ENCODE assay signal across 8 cellular contexts in the genomic region with DNA sequence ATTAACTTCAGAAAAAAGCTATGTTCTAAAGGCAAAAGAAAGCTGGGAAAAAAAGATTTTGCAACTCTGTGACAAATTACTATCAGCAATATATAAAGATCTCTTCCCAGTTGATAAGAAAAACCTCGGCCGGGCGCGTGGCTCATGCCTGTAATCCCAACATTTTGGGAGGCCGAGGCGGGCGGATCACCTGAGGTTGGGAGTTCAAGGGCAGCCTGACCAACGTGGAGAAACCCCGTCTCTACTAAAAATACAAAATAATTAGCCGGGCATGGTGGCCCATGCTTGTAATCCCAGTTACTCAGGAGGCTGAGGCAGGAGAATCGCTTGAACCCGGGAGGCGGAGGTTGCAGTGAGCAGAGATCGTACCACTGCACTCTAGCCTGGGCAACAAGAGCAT. TPM values are rescaled to one million over a fixed set of nuclear protein-coding genes. Genes with fewer than 3 reads are reported as not detected.
DNase-seq lines count a peak whose midpoint lies in the region; TF ChIP-seq lines count a peak whose summit lies in the region.
"Not testable (repeated sequence)": the region's sequence is repeated elsewhere in the genome, so short reads cannot be mapped to it uniquely, and the experiment has no call there.

No MANE protein-coding gene starts in this region.

- H4K20me1 ChIP-seq in neural progenitor cell (ENCODE audit: low read depth): peaks cover 26% of the 10 kb centered on the region

- peak overlapping the region; percentile 63 for H3K4me2 ChIP-seq in neural progenitor cell

- H3K9me3 Mint-ChIP-seq in CD8-positive, alpha-beta memory T cell; activated naive CD8-positive, alpha-beta T cell treated with anti-CD3 and anti-CD28 coated beads for 36 hours; endodermal cell; neural progenitor cell; type B pancreatic cell: not testable (repeated sequence)

- H3K4me1 ChIP-seq in CD8-positive, alpha-beta memory T cell (ENCODE audit: insufficient read depth, low read length): peaks cover 21% of the 10 kb centered on the region
- H3K4me1 ChIP-seq in endodermal cell (ENCODE audit: control insufficient read depth, insufficient read depth, low read length); iPS-20b (ENCODE audit: insufficient read depth, low read length): not testable (repeated sequence)
- peaks cover 18% of the 10 kb centered on the region for H3K4me1 ChIP-seq in neural progenitor cell

- peaks cover 0 to 23% (median 7%) of the 10 kb centered on the region in 3 donors for H3K36me3 Mint-ChIP-seq in CD8-positive, alpha-beta memory T cell
- H3K36me3 Mint-ChIP-seq in activated naive CD8-positive, alpha-beta T cell treated with anti-CD3 and anti-CD28 coated beads for 36 hours: peaks cover 26% of the 10 kb centered on the region
- H3K36me3 Mint-ChIP-seq in endodermal cell (ENCODE audit: low read depth); neural progenitor cell; type B pancreatic cell: not testable (repeated sequence)

- H3K27me3 Mint-ChIP-seq in CD8-positive, alpha-beta memory T cell; activated naive CD8-positive, alpha-beta T cell treated with anti-CD3 and anti-CD28 coated beads for 36 hours; endodermal cell (ENCODE audit: insufficient read depth); neural progenitor cell (ENCODE audit: insufficient read depth, low read depth); type B pancreatic cell: not testable (repeated sequence)

- H3K4me3 Mint-ChIP-seq in CD8-positive, alpha-beta memory T cell: peak overlapping the region in 6 of 7 donors; percentile 85 to 97 (median 88)
- peak overlapping the region; percentile 82 for H3K4me3 Mint-ChIP-seq in activated naive CD8-positive, alpha-beta T cell treated with anti-CD3 and anti-CD28 coated beads for 36 hours
- H3K4me3 Mint-ChIP-seq in endodermal cell: peak overlapping the region; percentile 84
- peak overlapping the region; percentile 83 for H3K4me3 Mint-ChIP-seq in neural progenitor cell
- H3K4me3 Mint-ChIP-seq in type B pancreatic cell: peak overlapping the region; percentile 84

- POLR2A ChIA-PET in CD8-positive, alpha-beta memory T cell (lab: Charles Lee): interaction anchor here (6.2 kb wide), 1 partner anchor 56 kb away, joined by 76 read pairs; no protein-coding TSS in a partner anchor

- not testable (repeated sequence) for H3K36me3 ChIP-seq in CD8-positive, alpha-beta memory T cell (ENCODE audit: insufficient read depth, low read length); iPS-20b (ENCODE audit: insufficient read depth, low read depth, low read length); neural progenitor cell
- peaks cover 18% of the 10 kb centered on the region for H3K36me3 ChIP-seq in endodermal cell (ENCODE audit: control insufficient read depth, insufficient read depth, low read length)

- not testable (repeated sequence) for H3K27me3 ChIP-seq in CD8-positive, alpha-beta memory T cell (ENCODE audit: insufficient read depth, low read length, poor library complexity, severe bottlenecking); endodermal cell (ENCODE audit: control insufficient read depth, insufficient read depth, low read length, poor library complexity, severe bottlenecking); iPS-20b (ENCODE audit: insufficient read depth, low read length); neural progenitor cell

- H3K9me3 ChIP-seq in CD8-positive, alpha-beta memory T cell (ENCODE audit: low read length); endodermal cell (ENCODE audit: control insufficient read depth, low read length); iPS-20b (ENCODE audit: insufficient read depth, low read depth, low read length); neural progenitor cell (ENCODE audit: low read depth): not testable (repeated sequence)

- H3K27ac ChIP-seq in CD8-positive, alpha-beta memory T cell (ENCODE audit: low read depth, low read length); endodermal cell (ENCODE audit: low read depth, low read length); iPS-20b (ENCODE audit: low read length); neural progenitor cell: not testable (repeated sequence)
- H3K27ac ChIP-seq in VCaP: peak overlapping the region; percentile 92; the same call in 1 of the 2 replicates

- peaks cover 34% of the 10 kb centered on the region for H3K79me2 ChIP-seq in neural progenitor cell (ENCODE audit: low read depth)

- WGBS in endodermal cell (ENCODE audit: insufficient coverage in 1 of 2, insufficient read length in 1 of 2), 2 experiments: 87 to 100% methylated on average over 1 to 13 of the region's 14 CpGs

- peaks cover 24 to 31% (median 26%) of the 10 kb centered on the region in 3 donors for H3K4me1 Mint-ChIP-seq in CD8-positive, alpha-beta memory T cell
- H3K4me1 Mint-ChIP-seq in activated naive CD8-positive, alpha-beta T cell treated with anti-CD3 and anti-CD28 coated beads for 36 hours: peaks cover 25% of the 10 kb centered on the region
- H3K4me1 Mint-ChIP-seq in endodermal cell: peaks cover 20% of the 10 kb centered on the region
- H3K4me1 Mint-ChIP-seq in neural progenitor cell: peaks cover 33% of the 10 kb centered on the region
- H3K4me1 Mint-ChIP-seq in type B pancreatic cell (ENCODE audit: unreplicated experiment): peaks cover 24% of the 10 kb centered on the region

- CTCF ChIA-PET in CD8-positive, alpha-beta memory T cell (lab: Charles Lee): interaction anchor here (1.4 to 6.2 kb wide), 3 partner anchors 9 to 54 kb away, joined by 4 to 44 read pairs (median 6); no protein-coding TSS in a partner anchor

- DNase-seq in CD8-positive, alpha-beta memory T cell; LNCaP clone FGC (ENCODE audit: low read depth); activated naive CD8-positive, alpha-beta T cell treated with anti-CD3 and anti-CD28 coated beads for 36 hours; endodermal cell; neural progenitor cell (ENCODE audit: low spot score); type B pancreatic cell (ENCODE audit: extremely low spot score, unreplicated experiment): not testable (repeated sequence)

- not testable (repeated sequence) for H3K4me3 ChIP-seq in CD8-positive, alpha-beta memory T cell (ENCODE audit: low read length); neural progenitor cell
- H3K4me3 ChIP-seq in LNCaP clone FGC (ENCODE audit: low read depth, low read length): peak overlapping the region; percentile 53; the same call in 1 of the 2 replicates
- H3K4me3 ChIP-seq in endodermal cell (ENCODE audit: low read length): peak overlapping the region; percentile 85
- peak overlapping the region; percentile 63; the same call in 1 of the 2 replicates for H3K4me3 ChIP-seq in iPS-20b (ENCODE audit: low read length)

- H3K9ac ChIP-seq in endodermal cell (ENCODE audit: extremely low read depth, low read length, poor library complexity, severe bottlenecking); neural progenitor cell: not testable (repeated sequence)
- H3K9ac ChIP-seq in iPS-20b (ENCODE audit: low read depth, low read length): peak overlapping the region; percentile 62; the same call in 1 of the 2 replicates

- peak overlapping the region in 3 of 8 donors; percentile 86 to 91 (median 88) for H3K27ac Mint-ChIP-seq in CD8-positive, alpha-beta memory T cell
- H3K27ac Mint-ChIP-seq in activated naive CD8-positive, alpha-beta T cell treated with anti-CD3 and anti-CD28 coated beads for 36 hours; endodermal cell; neural progenitor cell: not testable (repeated sequence)
- H3K27ac Mint-ChIP-seq in type B pancreatic cell: peak overlapping the region; percentile 80

- TF ChIP-seq CTCF in LNCaP clone FGC (IDR thresholded peaks at IDR 0.05; ENCODE audit: control insufficient read depth, extremely low read depth, insufficient read depth); VCaP (conservative IDR thresholded peaks at IDR 0.05); endodermal cell (conservative IDR thresholded peaks at IDR 0.05); neural progenitor cell (IDR thresholded peaks at IDR 0.05); type B pancreatic cell (conservative IDR thresholded peaks at IDR 0.05): not testable (repeated sequence)

- not testable (repeated sequence) for H2AFZ ChIP-seq in neural progenitor cell (replicated peaks)

- H3F3A ChIP-seq in neural progenitor cell (ENCODE audit: low read depth): peaks cover 42% of the 10 kb centered on the region

RNA-seq across cellular contexts. Expression of gene MYH9, which starts 1.4 kb away (rescaled TPM):
- total RNA-seq in CD8-positive, alpha-beta memory T cell: 100 to 1,000 TPM; 680 to 684 TPM
- polyA plus RNA-seq in CD8-positive, alpha-beta memory T cell: 425 TPM
- total RNA-seq in activated naive CD8-positive, alpha-beta T cell treated with anti-CD3 and anti-CD28 coated beads for 36 hours: 100 to 1,000 TPM; 551 to 554 TPM
- total RNA-seq in endodermal cell (100 to 1,000 TPM; 270 to 288 TPM), neural progenitor cell (ENCODE audit: low replicate concordance) (77.2 and 189 TPM in 2 replicates), type B pancreatic cell (ENCODE audit: low replicate concordance) (277 and 364 TPM in 2 replicates)
- 131 TPM for polyA plus RNA-seq in endodermal cell (2013, experiment 1 of 2)
- polyA plus RNA-seq in endodermal cell (2013, experiment 2 of 2): 136 TPM
